ENCODE assay signal across 15 cellular contexts in the genomic region with DNA sequence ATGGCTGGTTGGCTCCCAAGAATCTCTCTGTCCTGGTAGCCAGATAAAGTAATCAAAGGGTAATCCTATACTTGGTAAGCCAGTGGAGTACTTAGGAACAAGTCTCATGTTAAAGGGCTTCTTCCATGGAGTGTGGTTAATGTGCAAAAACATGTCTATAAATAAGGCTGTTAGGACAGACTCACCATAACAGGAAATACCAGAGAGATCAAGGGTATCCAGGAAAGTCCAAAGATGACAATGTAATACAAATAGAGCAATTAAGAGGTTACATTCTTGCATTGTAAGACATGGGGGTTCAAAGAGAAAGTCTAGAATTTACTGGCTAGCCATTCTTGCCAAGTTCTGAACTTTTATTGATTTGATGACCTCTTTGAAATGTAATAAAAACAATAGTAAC.
DNase-seq lines count a peak whose midpoint lies in the region; ATAC-seq, FAIRE-seq and TF ChIP-seq lines count a peak whose summit lies in the region.
"Had no signal": no experiment of that assay in that cellular context is flagged by ENCODE, and none has a peak within 500 bp of the region (broad histone marks: within the 10 kb centered on the region; RNA-seq: fewer than 3 reads in every experiment).

No MANE protein-coding gene starts in this region.

- H3K9ac ChIP-seq in H9 (ENCODE audit: extremely low read depth, insufficient read length, low read length), result no peak overlapping the region
- H3K9ac ChIP-seq: KMS-11 had no signal

- no peak overlapping the region for H3K4me2 ChIP-seq in H9 (ENCODE audit: insufficient read depth, insufficient read length, low read length)
- H3K4me2 ChIP-seq: KMS-11 had no signal

- H3K36me3 Mint-ChIP-seq in H9 (ENCODE audit: insufficient read depth in 1 of 3, low read depth in 3 of 3) (peaks cover 31 to 47% (median 45%) of the 10 kb centered on the region in 3 experiments; a peak in 6 of 7 replicates), WTC11 (peaks cover 27% of the 10 kb centered on the region)

- H2BK12ac ChIP-seq in H9 (ENCODE audit: insufficient read length, low read depth, low read length), result no peak overlapping the region

- no peak overlapping the region for H3K56ac ChIP-seq in H9 (ENCODE audit: insufficient read length, low read depth, low read length)

- H3K23ac ChIP-seq in H9 (ENCODE audit: insufficient read length, low read depth, low read length), result no peak overlapping the region

- H3T11ph ChIP-seq in H9 (ENCODE audit: low read length), result no peak overlapping the region

- TF ChIP-seq POLR2A in sigmoid colon (IDR thresholded peaks at IDR 0.05), result no peak

- H3K4ac ChIP-seq in H9 (ENCODE audit: low read depth, low read length), result no peak overlapping the region

- no peak for FAIRE-seq in pancreas (lab: Jason Lieb, UNC)
- FAIRE-seq: keratinocyte had no signal

- no peak overlapping the region for H2BK15ac ChIP-seq in H9 (ENCODE audit: low read depth, low read length)

- H3K4me3 ChIP-seq in sigmoid colon (no peak overlapping the region), pancreas (no peak overlapping the region)
- H3K4me3 ChIP-seq: prostate gland, upper lobe of left lung had no signal

- DNase-seq in H9 (no peak), WTC11 (ENCODE audit: low spot score) (no peak), foreskin keratinocyte (peak; percentile 25 to 35), sigmoid colon (no peak), NCI-H2227 (lab: John Stamatoyannopoulos, UW; ENCODE audit: unreplicated experiment) (no peak), pancreas (no peak)
- DNase-seq: activated gamma-delta T cell treated with Interleukin-2 at 50 U/mL for 16 hours, DND-41, upper lobe of left lung had no signal

- intact Hi-C loops in sigmoid colon (cut with DNase I) (no loop called here), pancreas (cut with DNase I) (no loop called here)

- H3K23me2 ChIP-seq in H9 (ENCODE audit: insufficient read length, low read depth, low read length, poor library complexity, severe bottlenecking), result no peaks in the 10 kb centered on the region

- H3K14ac ChIP-seq in H9 (ENCODE audit: insufficient read depth, low read length), result no peak overlapping the region

- ATAC-seq in WTC11 (no peak), foreskin keratinocyte (no peak), GM21786 (IDR thresholded peaks at IDR 0.05; ENCODE audit: unreplicated experiment) (no peak), pancreas (no peak), GM18502 (IDR thresholded peaks at IDR 0.05; ENCODE audit: poor library complexity, unreplicated experiment) (no peak)
- ATAC-seq: activated CD4-positive, CD25-positive, alpha-beta regulatory T cell treated with anti-CD3 and anti-CD28 coated beads, Interleukin-2, amount 50 U/mL, for 24 hours had no signal

- H2BK120ac ChIP-seq in H9 (ENCODE audit: low read depth, low read length, poor library complexity, severe bottlenecking), result no peak overlapping the region

- H3K4me1 ChIP-seq in H9 (ENCODE audit: insufficient read depth, low read length) (no peaks in the 10 kb centered on the region; the same call in 1 of the 2 replicates), foreskin keratinocyte (peaks cover 19% of the 10 kb centered on the region), sigmoid colon (peaks cover 0 to 22% (median 0%) of the 10 kb centered on the region in 4 donors), pancreas (no peaks in the 10 kb centered on the region)
- H3K4me1 ChIP-seq: prostate gland, upper lobe of left lung had no signal

- no peak overlapping the region for H2AK5ac ChIP-seq in H9 (ENCODE audit: insufficient read length, low read length)

- H4K5ac ChIP-seq in H9 (ENCODE audit: insufficient read length, low read depth, low read length), result no peak overlapping the region

- H3K27me3 Mint-ChIP-seq in H9 (ENCODE audit: low read depth) (no peaks in the 10 kb centered on the region; the same call in 1 of the 2 replicates), WTC11 (ENCODE audit: low read depth) (no peaks in the 10 kb centered on the region)

- H3K9me3 Mint-ChIP-seq in H9 (no peaks in the 10 kb centered on the region; a peak in 1 of 5 replicates), WTC11 (no peaks in the 10 kb centered on the region)

- no peak overlapping the region for H4K91ac ChIP-seq in H9 (ENCODE audit: insufficient read length, low read depth, low read length)

- TF ChIP-seq EP300 in sigmoid colon (IDR thresholded peaks at IDR 0.05), result no peak

- H3K79me1 ChIP-seq in H9 (ENCODE audit: insufficient read depth, low read depth, low read length, poor library complexity, severe bottlenecking), result no peaks in the 10 kb centered on the region

- POLR2A ChIA-PET in WTC11 (lab: Charles Lee), result no interaction called here

- no peak overlapping the region for H3K4me3 Mint-ChIP-seq in H9
- H3K4me3 Mint-ChIP-seq in WTC11, result no peak overlapping the region

- H4K8ac ChIP-seq in H9 (replicated peaks; ENCODE audit: insufficient read length, low read depth, low read length), result no peak overlapping the region

- CTCF ChIA-PET in WTC11 (lab: Charles Lee), result no interaction called here

- H3K36me3 ChIP-seq in sigmoid colon (peaks cover 0 to 10% (median 0%) of the 10 kb centered on the region in 4 donors), pancreas (no peaks in the 10 kb centered on the region)
- H3K36me3 ChIP-seq: prostate gland had no signal

- H3K18ac ChIP-seq in H9 (ENCODE audit: insufficient read length, low read depth, low read length), result no peak overlapping the region

- TF ChIP-seq CTCF in H9 (conservative IDR thresholded peaks at IDR 0.05), result no peak
- TF ChIP-seq CTCF in WTC11 (IDR thresholded peaks at IDR 0.05), result no peak
- no peak for TF ChIP-seq CTCF in foreskin keratinocyte (conservative IDR thresholded peaks at IDR 0.05)
- TF ChIP-seq CTCF in sigmoid colon (IDR thresholded peaks at IDR 0.05), result no peak
- no peak for TF ChIP-seq CTCF in pancreas (IDR thresholded peaks at IDR 0.05)

- H4K20me1 ChIP-seq in H9 (ENCODE audit: control insufficient read depth, insufficient read depth, insufficient read length), result no peaks in the 10 kb centered on the region

- H2BK5ac ChIP-seq in H9 (ENCODE audit: insufficient read length, low read length), result no peak overlapping the region

- H2BK20ac ChIP-seq in H9 (ENCODE audit: low read depth, low read length, poor library complexity, severe bottlenecking), result no peak overlapping the region

- no peaks in the 10 kb centered on the region for H3K27me3 ChIP-seq in H9 (ENCODE audit: insufficient read depth, low read length)
- H3K27me3 ChIP-seq in foreskin keratinocyte, result no peaks in the 10 kb centered on the region
- no peaks in the 10 kb centered on the region for H3K27me3 ChIP-seq in sigmoid colon
- no peaks in the 10 kb centered on the region for H3K27me3 ChIP-seq in pancreas
- H3K27me3 ChIP-seq: upper lobe of left lung had no signal

- H3K27ac ChIP-seq in H9 (ENCODE audit: insufficient read length, low read depth, low read length), result no peak overlapping the region
- H3K27ac ChIP-seq in foreskin keratinocyte, result peak overlapping the region; percentile 19
- H3K27ac ChIP-seq in sigmoid colon, result peak overlapping the region; percentile 42 to 75 (median 58)
- H3K27ac ChIP-seq in pancreas, result no peak overlapping the region
- H3K27ac ChIP-seq: KMS-11, upper lobe of left lung had no signal

- H3K27ac Mint-ChIP-seq in H9 (peak overlapping the region in 2 of 3 experiments; percentile 15 to 18; a peak in 1 of 7 replicates), WTC11 (peak overlapping the region; percentile 60)

- H3K4me1 Mint-ChIP-seq in H9 (peaks cover 8 to 11% of the 10 kb centered on the region in 2 experiments), WTC11 (peaks cover 16% of the 10 kb centered on the region)

- H3K79me2 ChIP-seq in H9 (ENCODE audit: insufficient read depth, low read length), result no peaks in the 10 kb centered on the region

- no peak overlapping the region for H2AFZ ChIP-seq in H9 (ENCODE audit: low read length)

- H3K9me3 ChIP-seq in H9 (ENCODE audit: control insufficient read depth, low read depth, low read length) (no peaks in the 10 kb centered on the region), sigmoid colon (no peaks in the 10 kb centered on the region), pancreas (no peaks in the 10 kb centered on the region)
- H3K9me3 ChIP-seq: prostate gland, upper lobe of left lung had no signal

TF ChIP-seq in WTC11, 78 proteins besides CTCF, POLR2A, EP300 and RAD21:
- TF ChIP-seq, protein P1, sequence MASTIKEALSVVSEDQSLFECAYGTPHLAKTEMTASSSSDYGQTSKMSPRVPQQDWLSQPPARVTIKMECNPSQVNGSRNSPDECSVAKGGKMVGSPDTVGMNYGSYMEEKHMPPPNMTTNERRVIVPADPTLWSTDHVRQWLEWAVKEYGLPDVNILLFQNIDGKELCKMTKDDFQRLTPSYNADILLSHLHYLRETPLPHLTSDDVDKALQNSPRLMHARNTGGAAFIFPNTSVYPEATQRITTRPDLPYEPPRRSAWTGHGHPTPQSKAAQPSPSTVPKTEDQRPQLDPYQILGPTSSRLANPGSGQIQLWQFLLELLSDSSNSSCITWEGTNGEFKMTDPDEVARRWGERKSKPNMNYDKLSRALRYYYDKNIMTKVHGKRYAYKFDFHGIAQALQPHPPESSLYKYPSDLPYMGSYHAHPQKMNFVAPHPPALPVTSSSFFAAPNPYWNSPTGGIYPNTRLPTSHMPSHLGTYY (CRISPR knock-in tag; IDR thresholded peaks at IDR 0.05), result no peak
- TF ChIP-seq SMAD4 (CRISPR knock-in tag; IDR thresholded peaks at IDR 0.05), result no peak
- TF ChIP-seq, protein P2, sequence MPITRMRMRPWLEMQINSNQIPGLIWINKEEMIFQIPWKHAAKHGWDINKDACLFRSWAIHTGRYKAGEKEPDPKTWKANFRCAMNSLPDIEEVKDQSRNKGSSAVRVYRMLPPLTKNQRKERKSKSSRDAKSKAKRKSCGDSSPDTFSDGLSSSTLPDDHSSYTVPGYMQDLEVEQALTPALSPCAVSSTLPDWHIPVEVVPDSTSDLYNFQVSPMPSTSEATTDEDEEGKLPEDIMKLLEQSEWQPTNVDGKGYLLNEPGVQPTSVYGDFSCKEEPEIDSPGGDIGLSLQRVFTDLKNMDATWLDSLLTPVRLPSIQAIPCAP (CRISPR knock-in tag; IDR thresholded peaks at IDR 0.05), result no peak
- no peak for TF ChIP-seq ATF1 (CRISPR knock-in tag; IDR thresholded peaks at IDR 0.05)
- TF ChIP-seq CREB1 (CRISPR knock-in tag; IDR thresholded peaks at IDR 0.05), result no peak

Comparison
In these comparisons a context has a peak if more than half of its experiments do, and no peak if none do; other contexts are left out.
1. DNase-seq: peak in foreskin keratinocyte (2 of 2); none in H9 (single experiment), WTC11 (single experiment), sigmoid colon (single experiment), NCI-H2227 (single experiment) and pancreas (0 of 6).
2. H3K27ac ChIP-seq: peak in foreskin keratinocyte (single experiment) and sigmoid colon (4 of 4); none in H9 (single experiment) and pancreas (0 of 4).